23 cellular contexts compared by ENCODE assay signal in genomic region chr15:66047321-66048024, GRCh38.
A peak's percentile ranks its signal among the peaks of the same experiment; 100 is the strongest.
DNase-seq lines count a peak whose midpoint lies in the region; ATAC-seq and TF ChIP-seq lines count a peak whose summit lies in the region.
"Had no signal": no experiment of that assay in that cellular context is flagged by ENCODE, and none has a peak within 500 bp of the region (broad histone marks: within the 10 kb centered on the region; RNA-seq: fewer than 3 reads in every experiment).

No MANE protein-coding gene starts in this region.

- H3K4me1 Mint-ChIP-seq in neural progenitor cell = peaks cover 20% of the 10 kb centered on the region
- H3K4me1 Mint-ChIP-seq: CD4-positive, alpha-beta memory T cell; IgD-negative memory B cell had no signal

- H3K9ac ChIP-seq in neural progenitor cell = no peak overlapping the region
- H3K9ac ChIP-seq: BLaER1 treated with 17β-estradiol and CSF1 and Interleukin-3, amounts not matched to agents 10 nM and 100 nM had no signal

- H3K27ac ChIP-seq in neural progenitor cell = no peak overlapping the region
- H3K27ac ChIP-seq: BLaER1 treated with 17β-estradiol and CSF1 and Interleukin-3, amounts not matched to agents 10 nM and 100 nM; SJCRH30 had no signal

- no peak for TF ChIP-seq CTCF in neural progenitor cell (IDR thresholded peaks at IDR 0.05)

- H3K27me3 ChIP-seq in neural progenitor cell = no peaks in the 10 kb centered on the region
- H3K27me3 ChIP-seq: BLaER1 treated with 17β-estradiol and CSF1 and Interleukin-3, amounts not matched to agents 10 nM and 100 nM; SJCRH30 had no signal

- H3K27me3 Mint-ChIP-seq in neural progenitor cell (ENCODE audit: insufficient read depth, low read depth) = peaks cover 11% of the 10 kb centered on the region

- H2AFZ ChIP-seq in neural progenitor cell (replicated peaks) = no peak overlapping the region
- H2AFZ ChIP-seq: GM23338 had no signal

- H4K20me1 ChIP-seq in neural progenitor cell (ENCODE audit: low read depth) = no peaks in the 10 kb centered on the region
- H4K20me1 ChIP-seq: BLaER1 treated with 17β-estradiol and CSF1 and Interleukin-3, amounts not matched to agents 10 nM and 100 nM had no signal

- no peaks in the 10 kb centered on the region for H3K9me3 ChIP-seq in neural progenitor cell (ENCODE audit: low read depth)
- H3K9me3 ChIP-seq: BLaER1 treated with 17β-estradiol and CSF1 and Interleukin-3, amounts not matched to agents 10 nM and 100 nM; HAP-1; SJCRH30 had no signal

- no peaks in the 10 kb centered on the region for H3K9me3 Mint-ChIP-seq in neural progenitor cell
- H3K9me3 Mint-ChIP-seq: GM23338, IgD-negative memory B cell had no signal

- peak overlapping the region; percentile 20 for H3K4me2 ChIP-seq in neural progenitor cell
- H3K4me2 ChIP-seq: GM23338 had no signal

- no peaks in the 10 kb centered on the region for H3K36me3 Mint-ChIP-seq in neural progenitor cell
- H3K36me3 Mint-ChIP-seq: CD4-positive, alpha-beta memory T cell; IgD-negative memory B cell had no signal

- H3F3A ChIP-seq in neural progenitor cell (ENCODE audit: low read depth) = peaks cover 3% of the 10 kb centered on the region

- peaks cover 29% of the 10 kb centered on the region for H3K4me1 ChIP-seq in neural progenitor cell
- H3K4me1 ChIP-seq: HAP-1, SJCRH30 had no signal

- H3K27ac Mint-ChIP-seq in neural progenitor cell = no peak overlapping the region
- H3K27ac Mint-ChIP-seq: CD4-positive, alpha-beta memory T cell; IgD-negative memory B cell had no signal

- no peaks in the 10 kb centered on the region for H3K36me3 ChIP-seq in neural progenitor cell
- H3K36me3 ChIP-seq: BLaER1 treated with 17β-estradiol and CSF1 and Interleukin-3, amounts not matched to agents 10 nM and 100 nM; HAP-1; SJCRH30 had no signal

- H3K79me2 ChIP-seq in neural progenitor cell (ENCODE audit: low read depth) = no peaks in the 10 kb centered on the region

- peak overlapping the region; percentile 5 for H3K4me3 Mint-ChIP-seq in neural progenitor cell
- H3K4me3 Mint-ChIP-seq: CD4-positive, alpha-beta memory T cell; GM23338; IgD-negative memory B cell had no signal

- no peak overlapping the region for H3K4me3 ChIP-seq in neural progenitor cell
- H3K4me3 ChIP-seq: BLaER1 treated with 17β-estradiol and CSF1 and Interleukin-3, amounts not matched to agents 10 nM and 100 nM; GM23338; HAP-1; SJCRH30 had no signal

- peak in 2 of 3 experiments; percentile 19 to 42 for DNase-seq in NCI-H1417 (lab: John Stamatoyannopoulos, UW)
- no peak for DNase-seq in NCI-H1417 treated with DMSO at 0.1 percent for 48 hours (lab: John Stamatoyannopoulos, UW)
- DNase-seq in NCI-H2107 (lab: John Stamatoyannopoulos, UW) = peak; percentile 36
- DNase-seq in NCI-H526 treated with DMSO at 0.1 percent for 48 hours (lab: John Stamatoyannopoulos, UW) = peak; percentile 26
- DNase-seq in neural progenitor cell (ENCODE audit: low spot score) = no peak
- DNase-seq in activated CD4-positive, alpha-beta T cell treated with anti-CD3 and anti-CD28 coated beads for 48 hours = no peak
- no peak for DNase-seq in NOMO-1 (lab: John Stamatoyannopoulos, UW; ENCODE audit: unreplicated experiment in 2 of 2)
- DNase-seq: 8988T; CD4-positive, alpha-beta memory T cell; GDM1; Karpas-422; NCI-H1436; NCI-H2029; NCI-H2227 treated with DMSO at 0.1 percent for 48 hours; NCI-H748 treated with DMSO at 0.1 percent for 48 hours; OCI-M1; SJCRH30; T-helper 1 cell had no signal

- ATAC-seq in HG03135 (IDR thresholded peaks at IDR 0.05; ENCODE audit: unreplicated experiment) = no peak
- ATAC-seq: GM23338 had no signal

Comparison
In these comparisons a context has a peak if more than half of its experiments do, and no peak if none do; other contexts are left out.
1. DNase-seq: peak in NCI-H1417 (2 of 3), NCI-H2107 (single experiment) and NCI-H526 treated with DMSO at 0.1 percent for 48 hours (single experiment); none in NCI-H1417 treated with DMSO at 0.1 percent for 48 hours (single experiment), neural progenitor cell (single experiment), activated CD4-positive, alpha-beta T cell treated with anti-CD3 and anti-CD28 coated beads for 48 hours (single experiment) and NOMO-1 (0 of 2).